Comparison of ENCODE assay signal across 12 cellular contexts in the genomic region with DNA sequence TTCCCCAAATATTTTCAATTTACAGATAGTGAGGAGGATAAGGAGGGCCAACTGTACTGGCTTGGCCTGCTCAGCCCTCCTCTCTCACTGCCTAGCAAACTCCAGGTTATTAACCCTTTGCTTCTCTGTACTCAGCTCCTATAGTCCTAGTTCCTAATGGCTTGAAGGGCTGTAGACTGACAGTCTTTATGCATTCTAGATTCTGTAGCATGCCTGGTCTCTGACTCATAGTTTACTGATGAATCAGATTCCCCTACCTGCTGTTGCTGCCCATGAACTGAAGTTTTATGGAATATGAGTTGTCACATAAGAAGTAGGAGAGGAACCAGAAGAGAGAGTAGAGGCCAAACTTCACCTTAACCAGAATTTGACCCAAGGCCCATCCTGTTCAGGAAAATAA. TPM values are rescaled to one million over a fixed set of nuclear protein-coding genes. Genes with fewer than 3 reads are reported as not detected.
DNase-seq lines count a peak whose midpoint lies in the region; ATAC-seq and TF ChIP-seq lines count a peak whose summit lies in the region.
"Had no signal": no experiment of that assay in that cellular context is flagged by ENCODE, and none has a peak within 500 bp of the region (broad histone marks: within the 10 kb centered on the region; RNA-seq: fewer than 3 reads in every experiment).

No MANE protein-coding gene starts in this region.

- no peak overlapping the region; the same call in 1 of the 2 replicates for H3K4me3 Mint-ChIP-seq in HFFc6
- no peak overlapping the region for H3K4me3 Mint-ChIP-seq in activated T-helper 17 cell treated with anti-CD3 and anti-CD28 coated beads, Interleukin-2, amount 50 U/mL, for 72 hours
- H3K4me3 Mint-ChIP-seq: H9 had no signal

- peak; percentile 85 for ATAC-seq in activated T-helper 17 cell treated with anti-CD3 and anti-CD28 coated beads, Interleukin-2, amount 50 U/mL, for 72 hours (replicated peaks)
- ATAC-seq in activated CD4-positive, CD25-positive, alpha-beta regulatory T cell treated with anti-CD3 and anti-CD28 coated beads, Interleukin-2, amount 50 U/mL, for 24 hours = no peak

- H3K27me3 Mint-ChIP-seq in HFFc6 (ENCODE audit: insufficient read depth) = no peaks in the 10 kb centered on the region
- H3K27me3 Mint-ChIP-seq in activated T-helper 17 cell treated with anti-CD3 and anti-CD28 coated beads, Interleukin-2, amount 50 U/mL, for 72 hours = no peaks in the 10 kb centered on the region

- H3K9me3 Mint-ChIP-seq in HFFc6 = no peaks in the 10 kb centered on the region
- no peaks in the 10 kb centered on the region for H3K9me3 Mint-ChIP-seq in activated T-helper 17 cell treated with anti-CD3 and anti-CD28 coated beads, Interleukin-2, amount 50 U/mL, for 72 hours
- H3K9me3 Mint-ChIP-seq: H9 had no signal

- peaks cover 20% of the 10 kb centered on the region for H3K4me1 Mint-ChIP-seq in HFFc6 (ENCODE audit: low read depth)
- no peaks in the 10 kb centered on the region for H3K4me1 Mint-ChIP-seq in activated T-helper 17 cell treated with anti-CD3 and anti-CD28 coated beads, Interleukin-2, amount 50 U/mL, for 72 hours
- H3K4me1 Mint-ChIP-seq: H9 had no signal

- H3K36me3 Mint-ChIP-seq in HFFc6 (ENCODE audit: low read depth) = no peaks in the 10 kb centered on the region
- no peaks in the 10 kb centered on the region for H3K36me3 Mint-ChIP-seq in activated T-helper 17 cell treated with anti-CD3 and anti-CD28 coated beads, Interleukin-2, amount 50 U/mL, for 72 hours (ENCODE audit: low read depth)

- in situ Hi-C loops in ACHN (cut with HindIII; ENCODE audit: low pct_ligation_motif_present, low pct_unique_long_range_greater_than_20kb, low sequenced_read_pairs) = no loop called here

- DNase-seq in ACHN (peak; percentile 77), HFFc6 (peak; percentile 58), islet precursor cell (peak; percentile 65), Kasumi-1 (lab: John Stamatoyannopoulos, UW) (no peak), putamen (ENCODE audit: low spot score) (no peak)
- no peak for DNase-seq in stimulated activated CD4-positive, alpha-beta T cell treated with anti-CD3 and anti-CD28 coated beads, Interleukin-4, amount 100 ng/mL, for 24 hours
- DNase-seq: H9; NCI-H774; occipital lobe; stimulated activated CD4-positive, alpha-beta T cell treated with anti-CD3 and anti-CD28 coated beads, Interleukin-4, amount 100 ng/mL, for 1 hour had no signal

- TF ChIP-seq CTCF in HFFc6 (IDR thresholded peaks at IDR 0.05) = no peak

- no peak overlapping the region for H3K27ac Mint-ChIP-seq in HFFc6
- H3K27ac Mint-ChIP-seq in activated T-helper 17 cell treated with anti-CD3 and anti-CD28 coated beads, Interleukin-2, amount 50 U/mL, for 72 hours = no peak overlapping the region
- H3K27ac Mint-ChIP-seq: H9 had no signal

RNA-seq across cellular contexts. Expression of a gene that starts 27.1 kb away (rescaled TPM):
- 10 to 100 TPM; 20.9 to 28.4 (median 25.1) TPM for total RNA-seq in HFFc6 (2021; fragmentation: NEBNext Ultra II Directional; extraction: Animal tissue kit (Norgen Biotek cat#: 25700))
- total RNA-seq in activated T-helper 17 cell treated with anti-CD3 and anti-CD28 coated beads, Interleukin-2, amount 50 U/mL, for 72 hours = 10 to 100 TPM; 17.9 to 22.2 TPM

Comparison
In these comparisons a context has a peak if more than half of its experiments do, and no peak if none do; other contexts are left out.
1. DNase-seq: peak in ACHN (single experiment), HFFc6 (single experiment) and islet precursor cell (single experiment); none in stimulated activated CD4-positive, alpha-beta T cell treated with anti-CD3 and anti-CD28 coated beads, Interleukin-4, amount 100 ng/mL, for 24 hours (single experiment), Kasumi-1 (0 of 2) and putamen (single experiment).